ENCODE assay signal across 1 cellular context in the genomic region with DNA sequence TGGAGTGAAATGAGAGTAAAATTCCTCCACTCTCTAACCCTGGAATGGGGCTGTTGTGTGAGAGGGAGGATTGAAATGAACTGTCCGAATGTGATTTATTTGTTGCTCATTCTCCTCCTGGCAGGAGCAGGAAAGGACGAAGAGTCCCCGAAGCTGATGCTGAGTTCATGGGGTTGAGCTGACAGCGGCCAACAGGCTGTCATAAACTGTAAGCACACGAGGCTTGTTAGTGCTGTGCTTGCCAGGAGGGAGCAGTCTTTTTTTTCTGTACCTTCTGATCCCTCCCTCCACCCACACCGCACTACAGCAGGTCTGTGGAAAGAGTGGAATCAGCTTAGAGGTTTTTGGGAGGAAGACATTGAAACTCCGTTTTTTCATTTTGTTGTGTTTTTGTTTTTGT.
TF ChIP-seq lines count a peak whose summit lies in the region.

No MANE protein-coding gene starts in this region.

TF ChIP-seq in WTC11, 78 proteins besides CTCF, POLR2A, EP300 and RAD21 (continued from another document):
- TF ChIP-seq, protein P1, sequence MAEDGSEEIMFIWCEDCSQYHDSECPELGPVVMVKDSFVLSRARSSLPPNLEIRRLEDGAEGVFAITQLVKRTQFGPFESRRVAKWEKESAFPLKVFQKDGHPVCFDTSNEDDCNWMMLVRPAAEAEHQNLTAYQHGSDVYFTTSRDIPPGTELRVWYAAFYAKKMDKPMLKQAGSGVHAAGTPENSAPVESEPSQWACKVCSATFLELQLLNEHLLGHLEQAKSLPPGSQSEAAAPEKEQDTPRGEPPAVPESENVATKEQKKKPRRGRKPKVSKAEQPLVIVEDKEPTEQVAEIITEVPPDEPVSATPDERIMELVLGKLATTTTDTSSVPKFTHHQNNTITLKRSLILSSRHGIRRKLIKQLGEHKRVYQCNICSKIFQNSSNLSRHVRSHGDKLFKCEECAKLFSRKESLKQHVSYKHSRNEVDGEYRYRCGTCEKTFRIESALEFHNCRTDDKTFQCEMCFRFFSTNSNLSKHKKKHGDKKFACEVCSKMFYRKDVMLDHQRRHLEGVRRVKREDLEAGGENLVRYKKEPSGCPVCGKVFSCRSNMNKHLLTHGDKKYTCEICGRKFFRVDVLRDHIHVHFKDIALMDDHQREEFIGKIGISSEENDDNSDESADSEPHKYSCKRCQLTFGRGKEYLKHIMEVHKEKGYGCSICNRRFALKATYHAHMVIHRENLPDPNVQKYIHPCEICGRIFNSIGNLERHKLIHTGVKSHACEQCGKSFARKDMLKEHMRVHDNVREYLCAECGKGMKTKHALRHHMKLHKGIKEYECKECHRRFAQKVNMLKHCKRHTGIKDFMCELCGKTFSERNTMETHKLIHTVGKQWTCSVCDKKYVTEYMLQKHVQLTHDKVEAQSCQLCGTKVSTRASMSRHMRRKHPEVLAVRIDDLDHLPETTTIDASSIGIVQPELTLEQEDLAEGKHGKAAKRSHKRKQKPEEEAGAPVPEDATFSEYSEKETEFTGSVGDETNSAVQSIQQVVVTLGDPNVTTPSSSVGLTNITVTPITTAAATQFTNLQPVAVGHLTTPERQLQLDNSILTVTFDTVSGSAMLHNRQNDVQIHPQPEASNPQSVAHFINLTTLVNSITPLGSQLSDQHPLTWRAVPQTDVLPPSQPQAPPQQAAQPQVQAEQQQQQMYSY (CRISPR knock-in tag; IDR thresholded peaks at IDR 0.05), result no peak
- TF ChIP-seq SMAD3 (CRISPR knock-in tag; IDR thresholded peaks at IDR 0.05; ENCODE audit: borderline replicate concordance) (no peak), ETV6 (CRISPR knock-in tag; IDR thresholded peaks at IDR 0.05) (no peak)
- TF ChIP-seq, protein P2, sequence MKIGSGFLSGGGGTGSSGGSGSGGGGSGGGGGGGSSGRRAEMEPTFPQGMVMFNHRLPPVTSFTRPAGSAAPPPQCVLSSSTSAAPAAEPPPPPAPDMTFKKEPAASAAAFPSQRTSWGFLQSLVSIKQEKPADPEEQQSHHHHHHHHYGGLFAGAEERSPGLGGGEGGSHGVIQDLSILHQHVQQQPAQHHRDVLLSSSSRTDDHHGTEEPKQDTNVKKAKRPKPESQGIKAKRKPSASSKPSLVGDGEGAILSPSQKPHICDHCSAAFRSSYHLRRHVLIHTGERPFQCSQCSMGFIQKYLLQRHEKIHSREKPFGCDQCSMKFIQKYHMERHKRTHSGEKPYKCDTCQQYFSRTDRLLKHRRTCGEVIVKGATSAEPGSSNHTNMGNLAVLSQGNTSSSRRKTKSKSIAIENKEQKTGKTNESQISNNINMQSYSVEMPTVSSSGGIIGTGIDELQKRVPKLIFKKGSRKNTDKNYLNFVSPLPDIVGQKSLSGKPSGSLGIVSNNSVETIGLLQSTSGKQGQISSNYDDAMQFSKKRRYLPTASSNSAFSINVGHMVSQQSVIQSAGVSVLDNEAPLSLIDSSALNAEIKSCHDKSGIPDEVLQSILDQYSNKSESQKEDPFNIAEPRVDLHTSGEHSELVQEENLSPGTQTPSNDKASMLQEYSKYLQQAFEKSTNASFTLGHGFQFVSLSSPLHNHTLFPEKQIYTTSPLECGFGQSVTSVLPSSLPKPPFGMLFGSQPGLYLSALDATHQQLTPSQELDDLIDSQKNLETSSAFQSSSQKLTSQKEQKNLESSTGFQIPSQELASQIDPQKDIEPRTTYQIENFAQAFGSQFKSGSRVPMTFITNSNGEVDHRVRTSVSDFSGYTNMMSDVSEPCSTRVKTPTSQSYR (CRISPR knock-in tag; IDR thresholded peaks at IDR 0.05), result no peak
